In the genomic region with DNA sequence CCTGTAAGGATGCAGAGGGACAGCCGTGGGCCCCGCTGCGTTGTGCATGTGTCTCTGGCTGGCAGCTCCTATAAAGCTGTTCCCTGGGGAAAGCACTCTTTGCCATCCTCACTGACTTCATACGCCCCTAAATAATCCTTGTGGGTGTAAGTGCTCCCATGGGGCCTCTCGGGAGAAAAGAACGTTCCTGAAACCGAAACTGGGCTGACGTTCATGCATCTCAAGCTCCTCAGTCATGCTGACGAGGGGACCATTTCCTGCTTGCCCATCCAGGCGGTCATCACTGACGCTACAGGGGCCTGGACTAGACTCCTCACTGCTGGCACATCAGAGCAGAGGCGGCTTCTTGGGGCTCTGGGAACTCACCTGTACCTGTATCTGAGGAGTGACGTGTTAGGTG, we compare ENCODE assay signal across 9 cellular contexts.
A peak's percentile ranks its signal among the peaks of the same experiment; 100 is the strongest.
DNase-seq lines count a peak whose midpoint lies in the region; ATAC-seq, FAIRE-seq and TF ChIP-seq lines count a peak whose summit lies in the region.
"Had no signal": no experiment of that assay in that cellular context is flagged by ENCODE, and none has a peak within 500 bp of the region (broad histone marks: within the 10 kb centered on the region; RNA-seq: fewer than 3 reads in every experiment).

No MANE protein-coding gene starts in this region.

- no peak for TF ChIP-seq CTCF in GM10266 (IDR thresholded peaks at IDR 0.05; ENCODE audit: control insufficient read depth, insufficient read depth, low read depth, missing control alignments)
- TF ChIP-seq CTCF in GM12878 (IDR thresholded peaks at IDR 0.05 in 2 of 3, conservative IDR thresholded peaks at IDR 0.05 in 1 of 3; ENCODE audit: control insufficient read depth in 2 of 3, extremely low read depth in 1 of 3, insufficient read depth in 1 of 3, low read depth in 3 of 3, low read length in 3 of 3): no peak
- TF ChIP-seq CTCF in pancreas (IDR thresholded peaks at IDR 0.05): no peak

- H3K9ac ChIP-seq in GM12878 (ENCODE audit: control insufficient read depth, insufficient read depth, low read length): no peak overlapping the region

- no peak overlapping the region for H3K27ac ChIP-seq in GM12878 (ENCODE audit: control insufficient read depth, insufficient read depth)
- H3K27ac ChIP-seq in pancreas: no peak overlapping the region

- H3K9me3 ChIP-seq in GM12878 (replicated peaks; ENCODE audit: control insufficient read depth, insufficient read depth, low read length) (no peaks in the 10 kb centered on the region), pancreas (no peaks in the 10 kb centered on the region)

- RAD21 ChIA-PET in GM12878 (lab: Charles Lee; ENCODE audit: unreplicated experiment): interaction anchor here (0.7 to 5.8 kb wide), 10 partner anchors 11 to 1296 kb away, joined by 3 to 43 read pairs (median 3); no protein-coding TSS in a partner anchor

- H4K20me1 ChIP-seq in GM12878 (ENCODE audit: control insufficient read depth, insufficient read depth): no peaks in the 10 kb centered on the region

- H2AFZ ChIP-seq in GM12878 (ENCODE audit: control insufficient read depth, low read depth, low read length): peak overlapping the region; percentile 62

- peak; percentile 90 to 98; a peak in 3 of 4 replicates for TF ChIP-seq EP300 in GM12878 (IDR thresholded peaks at IDR 0.05; ENCODE audit: borderline replicate concordance in 1 of 2, control insufficient read depth in 1 of 2, low read depth in 2 of 2, low read length in 2 of 2)

- CTCF ChIA-PET in GM12878 (lab: Yijun Ruan, JAX): interaction anchor here (0.6 to 13.2 kb wide), 13 partner anchors 8 to 1421 kb away, joined by 3 to 138 read pairs (median 5); no protein-coding TSS in a partner anchor

- under 1% methylated on average over 13 of the region's 13 CpGs for WGBS in GM12878 (ENCODE audit: insufficient coverage, insufficient replicate concordance, low lambda C conversion rate, missing lambda C conversion rate)
- 80 to 83% methylated on average over 13 of the region's 13 CpGs for WGBS in pancreas, 2 donors

- SMC1A ChIA-PET in GM12878 (lab: Charles Lee; ENCODE audit: uncharacterized antibody, unreplicated experiment): interaction anchor here (0.9 to 7.3 kb wide), 10 partner anchors 8 to 1423 kb away, joined by 3 to 59 read pairs (median 4); no protein-coding TSS in a partner anchor

- intact Hi-C loops in GM12878 (cut with micrococcal nuclease; ENCODE audit: unreplicated experiment): loop anchor here (5.0 to 10.0 kb wide), 3 partner anchors 187 to 1534 kb away; no protein-coding TSS in a partner anchor
- intact Hi-C loops in pancreas (cut with DNase I): loop anchor here in 1 of 3 donors (10.0 kb wide), 2 partner anchors 1297 to 1417 kb away; no protein-coding TSS in a partner anchor

- no peak for TF ChIP-seq RAD21 in GM12878 (IDR thresholded peaks at IDR 0.05; ENCODE audit: insufficient read depth, low read depth, low read length)

- H3K4me1 ChIP-seq in GM12878 (ENCODE audit: control insufficient read depth, insufficient read depth, low read length) (peaks cover 18% of the 10 kb centered on the region), pancreas (no peaks in the 10 kb centered on the region)

- DNase-seq in GM10266 (ENCODE audit: extremely low spot score) (peak; percentile 72), GM12878 (ENCODE audit: low read depth, low spot score) (peak; percentile 55), pancreas (no peak), NCI-H2227 treated with DMSO at 0.1 percent for 48 hours (lab: John Stamatoyannopoulos, UW) (no peak), KG1 (lab: John Stamatoyannopoulos, UW) (no peak), erythroblast (lab: John Stamatoyannopoulos, UW) (no peak)
- DNase-seq: NCI-H187 had no signal

- ATAC-seq in GM19397 (IDR thresholded peaks at IDR 0.05; ENCODE audit: unreplicated experiment) (peak; percentile 68), HG03064 (IDR thresholded peaks at IDR 0.05; ENCODE audit: low read depth, unreplicated experiment) (peak; percentile 71), GM12878 (peak; percentile 94), pancreas (no peak)

- no peaks in the 10 kb centered on the region for H3K79me2 ChIP-seq in GM12878 (ENCODE audit: control insufficient read depth, insufficient read depth, low read length)

- no TSS peak for BruUV-seq in GM12878 (replicated peaks; lab: Mats Ljungman, UMichigan)

- no peaks in the 10 kb centered on the region; a peak in 1 of 4 replicates for H3K27me3 ChIP-seq in GM12878 (replicated peaks in 1 of 2; ENCODE audit: control insufficient read depth in 2 of 2, insufficient read depth in 2 of 2, low read length in 1 of 2)
- H3K27me3 ChIP-seq in pancreas: no peaks in the 10 kb centered on the region

- H3K36me3 ChIP-seq in GM12878 (ENCODE audit: control insufficient read depth in 2 of 2, insufficient read depth in 2 of 2, low read length in 1 of 2) (no peaks in the 10 kb centered on the region), pancreas (no peaks in the 10 kb centered on the region)

- FAIRE-seq in GM12878 (lab: Jason Lieb, UNC) (peak; percentile 47), pancreas (lab: Jason Lieb, UNC) (no peak)

- in situ Hi-C loops in GM12878 (cut with MboI): loop anchor here (10.0 kb wide), 1 partner anchor 607 kb away; no protein-coding TSS in a partner anchor

- H3K4me3 ChIP-seq in GM12878 (no peak overlapping the region), pancreas (no peak overlapping the region)

- H3K4me2 ChIP-seq in GM12878 (ENCODE audit: control insufficient read depth, insufficient read depth): peak overlapping the region; percentile 36

- POLR2A ChIA-PET in GM12878 (lab: Charles Lee): interaction anchor here (0.6 to 0.8 kb wide), 2 partner anchors 75 to 1506 kb away, joined by 3 to 6 read pairs; no protein-coding TSS in a partner anchor

- no peak for TF ChIP-seq POLR2A in GM12878 (IDR thresholded peaks at IDR 0.05; ENCODE audit: low read depth, low read length)
- no peak for TF ChIP-seq POLR2A in erythroblast (IDR thresholded peaks at IDR 0.05; ENCODE audit: low read length)

TF ChIP-seq in GM12878, 131 proteins besides CTCF, POLR2A, EP300 and RAD21 (continues in another document):
- TF ChIP-seq, protein P1, sequence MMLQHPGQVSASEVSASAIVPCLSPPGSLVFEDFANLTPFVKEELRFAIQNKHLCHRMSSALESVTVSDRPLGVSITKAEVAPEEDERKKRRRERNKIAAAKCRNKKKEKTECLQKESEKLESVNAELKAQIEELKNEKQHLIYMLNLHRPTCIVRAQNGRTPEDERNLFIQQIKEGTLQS (IDR thresholded peaks at IDR 0.05; ENCODE audit: borderline replicate concordance, extremely low read depth, low read depth, low read length): no peak
- TF ChIP-seq ZNF384 (IDR thresholded peaks at IDR 0.05; ENCODE audit: borderline replicate concordance, low read depth, low read length) (no peak), CREM (IDR thresholded peaks at IDR 0.05; ENCODE audit: low read depth) (peak; percentile 93), SMARCA5 (IDR thresholded peaks at IDR 0.05) (no peak), POLR2AphosphoS2 (IDR thresholded peaks at IDR 0.05; ENCODE audit: low read depth, low read length) (no peak), NFIC (IDR thresholded peaks at IDR 0.05; ENCODE audit: low read depth, low read length) (peak; percentile 51; the same call in 1 of the 2 replicates), TARDBP (IDR thresholded peaks at IDR 0.05; ENCODE audit: borderline replicate concordance) (no peak), TAF1 (IDR thresholded peaks at IDR 0.05; ENCODE audit: borderline replicate concordance, low read depth, low read length) (no peak), POLR2AphosphoS5 (IDR thresholded peaks at IDR 0.05; ENCODE audit: low read length) (0 out of 2 replicates have a peak, but pooled peaks have one; percentile 36), TCF7 (IDR thresholded peaks at IDR 0.05; ENCODE audit: borderline replicate concordance) (no peak), RAD51 (IDR thresholded peaks at IDR 0.05) (no peak), JUND (IDR thresholded peaks at IDR 0.05; ENCODE audit: low read depth, low read length) (0 out of 2 replicates have a peak, but pooled peaks have one; percentile 37), PAX5 (IDR thresholded peaks at IDR 0.05; ENCODE audit: borderline replicate concordance, low read depth, low read length) (peak; percentile 90), NBN (IDR thresholded peaks at IDR 0.05) (peak; percentile 50; the same call in 1 of the 2 replicates), SRF (IDR thresholded peaks at IDR 0.05; ENCODE audit: low read depth in 2 of 2, low read length in 2 of 2) (no peak)
- TF ChIP-seq, protein P2, sequence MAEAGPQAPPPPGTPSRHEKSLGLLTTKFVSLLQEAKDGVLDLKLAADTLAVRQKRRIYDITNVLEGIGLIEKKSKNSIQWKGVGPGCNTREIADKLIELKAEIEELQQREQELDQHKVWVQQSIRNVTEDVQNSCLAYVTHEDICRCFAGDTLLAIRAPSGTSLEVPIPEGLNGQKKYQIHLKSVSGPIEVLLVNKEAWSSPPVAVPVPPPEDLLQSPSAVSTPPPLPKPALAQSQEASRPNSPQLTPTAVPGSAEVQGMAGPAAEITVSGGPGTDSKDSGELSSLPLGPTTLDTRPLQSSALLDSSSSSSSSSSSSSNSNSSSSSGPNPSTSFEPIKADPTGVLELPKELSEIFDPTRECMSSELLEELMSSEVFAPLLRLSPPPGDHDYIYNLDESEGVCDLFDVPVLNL (IDR thresholded peaks at IDR 0.05; ENCODE audit: low read depth, low read length): no peak
- TF ChIP-seq, protein P3, sequence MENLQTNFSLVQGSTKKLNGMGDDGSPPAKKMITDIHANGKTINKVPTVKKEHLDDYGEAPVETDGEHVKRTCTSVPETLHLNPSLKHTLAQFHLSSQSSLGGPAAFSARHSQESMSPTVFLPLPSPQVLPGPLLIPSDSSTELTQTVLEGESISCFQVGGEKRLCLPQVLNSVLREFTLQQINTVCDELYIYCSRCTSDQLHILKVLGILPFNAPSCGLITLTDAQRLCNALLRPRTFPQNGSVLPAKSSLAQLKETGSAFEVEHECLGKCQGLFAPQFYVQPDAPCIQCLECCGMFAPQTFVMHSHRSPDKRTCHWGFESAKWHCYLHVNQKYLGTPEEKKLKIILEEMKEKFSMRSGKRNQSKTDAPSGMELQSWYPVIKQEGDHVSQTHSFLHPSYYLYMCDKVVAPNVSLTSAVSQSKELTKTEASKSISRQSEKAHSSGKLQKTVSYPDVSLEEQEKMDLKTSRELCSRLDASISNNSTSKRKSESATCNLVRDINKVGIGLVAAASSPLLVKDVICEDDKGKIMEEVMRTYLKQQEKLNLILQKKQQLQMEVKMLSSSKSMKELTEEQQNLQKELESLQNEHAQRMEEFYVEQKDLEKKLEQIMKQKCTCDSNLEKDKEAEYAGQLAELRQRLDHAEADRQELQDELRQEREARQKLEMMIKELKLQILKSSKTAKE (IDR thresholded peaks at IDR 0.05; ENCODE audit: low read depth, poor library complexity, severe bottlenecking): peak; percentile 44

Comparison
In these comparisons a context has a peak if more than half of its experiments do, and no peak if none do; other contexts are left out.
1. DNase-seq: peak in GM10266 (single experiment) and GM12878 (single experiment); none in pancreas (0 of 6), NCI-H2227 treated with DMSO at 0.1 percent for 48 hours (single experiment), KG1 (single experiment) and erythroblast (0 of 2).
2. ATAC-seq: peak in GM19397 (single experiment), HG03064 (single experiment) and GM12878 (single experiment); none in pancreas (0 of 4).